8 cellular contexts compared by ENCODE assay signal in genomic region chr1:232599178-232600041, GRCh38. TPM values are rescaled to one million over a fixed set of nuclear protein-coding genes. Genes with fewer than 3 reads are reported as not detected.
DNase-seq lines count a peak whose midpoint lies in the region; ATAC-seq and TF ChIP-seq lines count a peak whose summit lies in the region.

No MANE protein-coding gene starts in this region.

- no peak for TF ChIP-seq CTCF in omental fat pad (IDR thresholded peaks at IDR 0.05)

- H3K27me3 ChIP-seq in Karpas-422 (ENCODE audit: low read length): 0 out of 2 replicates have a peak, but pooled peaks cover 2% of the 10 kb centered on the region

- H3K4me3 ChIP-seq in Karpas-422 (ENCODE audit: low read length): no peak overlapping the region

- ATAC-seq in GM18870 (IDR thresholded peaks at IDR 0.05; ENCODE audit: unreplicated experiment) (peak; percentile 47), HG02852 (IDR thresholded peaks at IDR 0.05; ENCODE audit: unreplicated experiment) (peak; percentile 35), omental fat pad (ENCODE audit: low FRiP score) (no peak)

- H3K4me2 ChIP-seq in Karpas-422 (ENCODE audit: low read depth, low read length, poor library complexity, severe bottlenecking): no peak overlapping the region

- no peaks in the 10 kb centered on the region for H3K9me2 ChIP-seq in Karpas-422 (replicated peaks; ENCODE audit: insufficient read depth, low read length)

- H3K4me1 ChIP-seq in Karpas-422 (ENCODE audit: low read length): no peaks in the 10 kb centered on the region

- no peak overlapping the region for H3K9ac ChIP-seq in Karpas-422 (ENCODE audit: low read length)

- peak; percentile 72 for DNase-seq in NCI-H526 treated with DMSO at 0.1 percent for 48 hours (lab: John Stamatoyannopoulos, UW)
- peak; percentile 58 for DNase-seq in kidney tubule cell (ENCODE audit: low spot score)
- DNase-seq in Ammon's horn (ENCODE audit: low spot score): no peak
- no peak for DNase-seq in Karpas-422
- DNase-seq in HCEC 1CT: no peak
- no peak for DNase-seq in omental fat pad (ENCODE audit: low spot score)

- no peaks in the 10 kb centered on the region for H3K9me3 ChIP-seq in Karpas-422 (ENCODE audit: low read length)

- no peak overlapping the region for H3K27ac ChIP-seq in Karpas-422 (ENCODE audit: low read length)

- H2AFZ ChIP-seq in Karpas-422 (ENCODE audit: low read length): no peak overlapping the region

- H4K20me1 ChIP-seq in Karpas-422 (ENCODE audit: insufficient read depth, low read depth, low read length): no peaks in the 10 kb centered on the region

- no peaks in the 10 kb centered on the region for H3K79me2 ChIP-seq in Karpas-422 (ENCODE audit: low read length)

- no peaks in the 10 kb centered on the region for H3K36me3 ChIP-seq in Karpas-422 (ENCODE audit: insufficient read depth, low read length)

RNA-seq across cellular contexts. Expression of gene SIPA1L2, which starts 30.5 kb away (rescaled TPM):
- total RNA-seq in Karpas-422 (2014; rRNA removed; shearing (Covaris generic); ENCODE audit: low replicate concordance): 0.04 TPM in 1 of 2 replicates, not detected in the other
- 100 to 1,000 TPM in 1 of 4 donors, 10 to 100 TPM in 3; 20.5 to 111 (median 39.8) TPM for total RNA-seq in omental fat pad

Comparison
In these comparisons a context has a peak if more than half of its experiments do, and no peak if none do; other contexts are left out.
1. DNase-seq: peak in NCI-H526 treated with DMSO at 0.1 percent for 48 hours (single experiment) and kidney tubule cell (single experiment); none in Ammon's horn (single experiment), Karpas-422 (single experiment), HCEC 1CT (single experiment) and omental fat pad (single experiment).
2. RNA of gene SIPA1L2, which starts 30.5 kb away (total RNA-seq): 20.5 to 111 TPM in omental fat pad; 0.04 TPM in Karpas-422; every median in the first group is over 10 times any median in the second.